Comparison of ENCODE assay signal across 1 cellular context in the genomic region with DNA sequence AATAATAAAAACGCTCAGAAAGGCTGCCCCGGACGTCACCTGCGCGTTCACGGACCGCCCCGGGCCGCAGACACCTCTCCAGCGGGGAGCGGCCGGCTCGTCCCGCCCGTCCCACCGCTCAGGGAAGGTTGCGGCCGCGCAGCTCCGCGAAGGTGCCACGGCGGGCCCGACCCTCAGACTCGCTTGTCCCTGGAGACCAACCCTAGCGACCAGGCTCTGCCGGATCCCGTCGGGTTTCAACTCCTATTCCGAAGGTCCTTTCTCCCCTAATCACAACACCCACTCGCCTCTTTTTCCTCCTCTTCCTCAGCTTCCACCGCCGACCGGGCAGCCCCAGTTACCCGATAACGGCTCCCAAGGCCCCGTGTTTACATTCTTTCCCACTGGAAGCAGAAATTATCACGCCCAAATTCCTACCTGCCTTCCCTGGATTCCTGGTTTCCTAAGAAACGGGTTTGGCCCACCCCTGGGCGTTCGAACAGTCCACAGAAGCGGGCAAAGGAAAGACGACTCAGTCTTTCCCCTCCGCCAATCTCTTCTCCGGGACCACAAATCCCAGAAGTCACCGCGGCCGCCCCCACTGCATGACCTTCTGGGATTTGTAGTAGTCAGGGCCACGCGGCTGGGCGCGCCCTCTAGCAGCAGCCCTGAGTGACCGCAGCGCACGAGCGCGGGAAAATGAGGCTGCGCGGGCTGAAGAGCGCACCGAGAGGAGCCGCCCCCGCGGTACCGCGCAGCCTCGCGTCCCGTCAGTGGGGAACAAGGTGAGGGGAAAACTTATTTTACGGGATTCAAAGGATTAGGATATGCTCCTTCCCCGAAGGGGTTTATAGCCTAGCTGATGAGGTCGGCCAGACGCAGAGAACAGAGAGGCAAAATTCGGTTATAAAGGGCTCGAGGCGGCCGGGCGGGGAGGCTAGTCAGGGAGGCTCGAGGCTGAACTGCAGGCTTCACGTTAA.
TF ChIP-seq lines count a peak whose summit lies in the region.

A gene with protein sequence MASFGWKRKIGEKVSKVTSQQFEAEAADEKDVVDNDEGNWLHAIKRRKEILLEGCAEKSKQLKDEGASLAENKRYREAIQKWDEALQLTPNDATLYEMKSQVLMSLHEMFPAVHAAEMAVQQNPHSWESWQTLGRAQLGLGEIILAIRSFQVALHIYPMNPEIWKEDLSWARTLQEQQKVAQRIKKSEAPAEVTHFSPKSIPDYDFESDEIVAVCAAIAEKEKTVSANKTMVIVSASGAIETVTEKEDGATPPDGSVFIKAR (minus strand): TSS at position 555 of the 959 bp plus-strand sequence. CDS start 8,943 bp downstream, outside the sequence.

TF ChIP-seq in HepG2, 621 proteins besides CTCF, POLR2A, EP300 and RAD21 (continued from another document and continues in another):
- TF ChIP-seq, protein P1, sequence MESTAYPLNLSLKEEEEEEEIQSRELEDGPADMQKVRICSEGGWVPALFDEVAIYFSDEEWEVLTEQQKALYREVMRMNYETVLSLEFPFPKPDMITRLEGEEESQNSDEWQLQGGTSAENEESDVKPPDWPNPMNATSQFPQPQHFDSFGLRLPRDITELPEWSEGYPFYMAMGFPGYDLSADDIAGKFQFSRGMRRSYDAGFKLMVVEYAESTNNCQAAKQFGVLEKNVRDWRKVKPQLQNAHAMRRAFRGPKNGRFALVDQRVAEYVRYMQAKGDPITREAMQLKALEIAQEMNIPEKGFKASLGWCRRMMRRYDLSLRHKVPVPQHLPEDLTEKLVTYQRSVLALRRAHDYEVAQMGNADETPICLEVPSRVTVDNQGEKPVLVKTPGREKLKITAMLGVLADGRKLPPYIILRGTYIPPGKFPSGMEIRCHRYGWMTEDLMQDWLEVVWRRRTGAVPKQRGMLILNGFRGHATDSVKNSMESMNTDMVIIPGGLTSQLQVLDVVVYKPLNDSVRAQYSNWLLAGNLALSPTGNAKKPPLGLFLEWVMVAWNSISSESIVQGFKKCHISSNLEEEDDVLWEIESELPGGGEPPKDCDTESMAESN (CRISPR knock-in tag; conservative IDR thresholded peaks at IDR 0.05): peak; percentile 87
- TF ChIP-seq CAMTA2 (CRISPR knock-in tag; IDR thresholded peaks at IDR 0.05; ENCODE audit: borderline replicate concordance): no peak; the same call in 1 of the 2 replicates
- TF ChIP-seq, protein P2, sequence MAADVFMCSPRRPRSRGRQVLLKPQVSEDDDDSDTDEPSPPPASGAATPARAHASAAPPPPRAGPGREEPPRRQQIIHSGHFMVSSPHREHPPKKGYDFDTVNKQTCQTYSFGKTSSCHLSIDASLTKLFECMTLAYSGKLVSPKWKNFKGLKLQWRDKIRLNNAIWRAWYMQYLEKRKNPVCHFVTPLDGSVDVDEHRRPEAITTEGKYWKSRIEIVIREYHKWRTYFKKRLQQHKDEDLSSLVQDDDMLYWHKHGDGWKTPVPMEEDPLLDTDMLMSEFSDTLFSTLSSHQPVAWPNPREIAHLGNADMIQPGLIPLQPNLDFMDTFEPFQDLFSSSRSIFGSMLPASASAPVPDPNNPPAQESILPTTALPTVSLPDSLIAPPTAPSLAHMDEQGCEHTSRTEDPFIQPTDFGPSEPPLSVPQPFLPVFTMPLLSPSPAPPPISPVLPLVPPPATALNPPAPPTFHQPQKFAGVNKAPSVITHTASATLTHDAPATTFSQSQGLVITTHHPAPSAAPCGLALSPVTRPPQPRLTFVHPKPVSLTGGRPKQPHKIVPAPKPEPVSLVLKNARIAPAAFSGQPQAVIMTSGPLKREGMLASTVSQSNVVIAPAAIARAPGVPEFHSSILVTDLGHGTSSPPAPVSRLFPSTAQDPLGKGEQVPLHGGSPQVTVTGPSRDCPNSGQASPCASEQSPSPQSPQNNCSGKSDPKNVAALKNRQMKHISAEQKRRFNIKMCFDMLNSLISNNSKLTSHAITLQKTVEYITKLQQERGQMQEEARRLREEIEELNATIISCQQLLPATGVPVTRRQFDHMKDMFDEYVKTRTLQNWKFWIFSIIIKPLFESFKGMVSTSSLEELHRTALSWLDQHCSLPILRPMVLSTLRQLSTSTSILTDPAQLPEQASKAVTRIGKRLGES (CRISPR knock-in tag; IDR thresholded peaks at IDR 0.05; ENCODE audit: borderline replicate concordance): no peak
- TF ChIP-seq SOX13 (IDR thresholded peaks at IDR 0.05): no peak
- peak in 1 of 2 experiments; percentile 44; a peak in 2 of 4 replicates for TF ChIP-seq SOX13 (CRISPR knock-in tag; conservative IDR thresholded peaks at IDR 0.05 in 1 of 2, IDR thresholded peaks at IDR 0.05 in 1 of 2)
- peak; percentile 79 for TF ChIP-seq POLR2G (IDR thresholded peaks at IDR 0.05; ENCODE audit: low read depth, low read length)
- TF ChIP-seq NFKBIZ (CRISPR knock-in tag; IDR thresholded peaks at IDR 0.05): peak; percentile 53; the same call in 1 of the 2 replicates
- TF ChIP-seq, protein P3, sequence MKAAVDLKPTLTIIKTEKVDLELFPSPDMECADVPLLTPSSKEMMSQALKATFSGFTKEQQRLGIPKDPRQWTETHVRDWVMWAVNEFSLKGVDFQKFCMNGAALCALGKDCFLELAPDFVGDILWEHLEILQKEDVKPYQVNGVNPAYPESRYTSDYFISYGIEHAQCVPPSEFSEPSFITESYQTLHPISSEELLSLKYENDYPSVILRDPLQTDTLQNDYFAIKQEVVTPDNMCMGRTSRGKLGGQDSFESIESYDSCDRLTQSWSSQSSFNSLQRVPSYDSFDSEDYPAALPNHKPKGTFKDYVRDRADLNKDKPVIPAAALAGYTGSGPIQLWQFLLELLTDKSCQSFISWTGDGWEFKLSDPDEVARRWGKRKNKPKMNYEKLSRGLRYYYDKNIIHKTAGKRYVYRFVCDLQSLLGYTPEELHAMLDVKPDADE (CRISPR knock-in tag; IDR thresholded peaks at IDR 0.05): no peak
- no peak for TF ChIP-seq PCBP1 (IDR thresholded peaks at IDR 0.05; ENCODE audit: borderline replicate concordance, low read depth, low read length)
- TF ChIP-seq ZNF367 (CRISPR knock-in tag; IDR thresholded peaks at IDR 0.05; ENCODE audit: borderline replicate concordance): no peak
- TF ChIP-seq, protein P4, sequence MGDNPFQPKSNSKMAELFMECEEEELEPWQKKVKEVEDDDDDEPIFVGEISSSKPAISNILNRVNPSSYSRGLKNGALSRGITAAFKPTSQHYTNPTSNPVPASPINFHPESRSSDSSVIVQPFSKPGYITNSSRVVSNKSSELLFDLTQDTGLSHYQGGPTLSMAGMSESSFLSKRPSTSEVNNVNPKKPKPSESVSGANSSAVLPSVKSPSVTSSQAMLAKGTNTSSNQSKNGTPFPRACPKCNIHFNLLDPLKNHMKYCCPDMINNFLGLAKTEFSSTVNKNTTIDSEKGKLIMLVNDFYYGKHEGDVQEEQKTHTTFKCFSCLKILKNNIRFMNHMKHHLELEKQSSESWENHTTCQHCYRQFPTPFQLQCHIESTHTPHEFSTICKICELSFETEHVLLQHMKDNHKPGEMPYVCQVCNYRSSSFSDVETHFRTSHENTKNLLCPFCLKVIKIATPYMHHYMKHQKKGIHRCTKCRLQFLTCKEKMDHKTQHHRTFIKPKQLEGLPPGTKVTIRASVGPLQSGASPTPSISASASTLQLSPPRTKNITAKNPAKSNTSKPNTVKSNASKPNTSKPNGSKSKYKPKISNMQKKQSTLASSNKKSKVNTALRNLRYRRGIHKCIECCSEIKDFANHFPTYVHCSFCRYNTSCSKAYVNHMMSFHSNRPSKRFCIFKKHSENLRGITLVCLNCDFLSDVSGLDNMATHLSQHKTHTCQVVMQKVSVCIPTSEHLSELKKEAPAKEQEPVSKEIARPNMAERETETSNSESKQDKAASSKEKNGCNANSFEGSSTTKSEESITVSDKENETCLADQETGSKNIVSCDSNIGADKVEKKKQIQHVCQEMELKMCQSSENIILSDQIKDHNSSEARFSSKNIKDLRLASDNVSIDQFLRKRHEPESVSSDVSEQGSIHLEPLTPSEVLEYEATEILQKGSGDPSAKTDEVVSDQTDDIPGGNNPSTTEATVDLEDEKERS (CRISPR knock-in tag; IDR thresholded peaks at IDR 0.05): no peak
- no peak for TF ChIP-seq HMGA1 (CRISPR knock-in tag; conservative IDR thresholded peaks at IDR 0.05)
- TF ChIP-seq ATF7 (IDR thresholded peaks at IDR 0.05): no peak
- no peak; the same call in 1 of the 2 replicates for TF ChIP-seq ATF7 (CRISPR knock-in tag; IDR thresholded peaks at IDR 0.05)
- no peak for TF ChIP-seq ATRX (CRISPR knock-in tag; IDR thresholded peaks at IDR 0.05; ENCODE audit: borderline replicate concordance)
- TF ChIP-seq, protein P5, sequence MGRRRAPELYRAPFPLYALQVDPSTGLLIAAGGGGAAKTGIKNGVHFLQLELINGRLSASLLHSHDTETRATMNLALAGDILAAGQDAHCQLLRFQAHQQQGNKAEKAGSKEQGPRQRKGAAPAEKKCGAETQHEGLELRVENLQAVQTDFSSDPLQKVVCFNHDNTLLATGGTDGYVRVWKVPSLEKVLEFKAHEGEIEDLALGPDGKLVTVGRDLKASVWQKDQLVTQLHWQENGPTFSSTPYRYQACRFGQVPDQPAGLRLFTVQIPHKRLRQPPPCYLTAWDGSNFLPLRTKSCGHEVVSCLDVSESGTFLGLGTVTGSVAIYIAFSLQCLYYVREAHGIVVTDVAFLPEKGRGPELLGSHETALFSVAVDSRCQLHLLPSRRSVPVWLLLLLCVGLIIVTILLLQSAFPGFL (CRISPR knock-in tag; IDR thresholded peaks at IDR 0.05): no peak
- TF ChIP-seq SIX4 (CRISPR knock-in tag; IDR thresholded peaks at IDR 0.05): 0 out of 2 replicates have a peak, but pooled peaks have one; percentile 50
- no peak for TF ChIP-seq PLRG1 (conservative IDR thresholded peaks at IDR 0.05)
- TF ChIP-seq KDM1A (CRISPR knock-in tag; IDR thresholded peaks at IDR 0.05): no peak
- TF ChIP-seq HCFC1 (IDR thresholded peaks at IDR 0.05; ENCODE audit: low read depth, low read length): peak; percentile 97
- TF ChIP-seq SP2 (CRISPR knock-in tag; IDR thresholded peaks at IDR 0.05): no peak
- TF ChIP-seq ZNF878 (CRISPR knock-in tag; IDR thresholded peaks at IDR 0.05): peak; percentile 40; the same call in 1 of the 2 replicates
- TF ChIP-seq, protein P6, sequence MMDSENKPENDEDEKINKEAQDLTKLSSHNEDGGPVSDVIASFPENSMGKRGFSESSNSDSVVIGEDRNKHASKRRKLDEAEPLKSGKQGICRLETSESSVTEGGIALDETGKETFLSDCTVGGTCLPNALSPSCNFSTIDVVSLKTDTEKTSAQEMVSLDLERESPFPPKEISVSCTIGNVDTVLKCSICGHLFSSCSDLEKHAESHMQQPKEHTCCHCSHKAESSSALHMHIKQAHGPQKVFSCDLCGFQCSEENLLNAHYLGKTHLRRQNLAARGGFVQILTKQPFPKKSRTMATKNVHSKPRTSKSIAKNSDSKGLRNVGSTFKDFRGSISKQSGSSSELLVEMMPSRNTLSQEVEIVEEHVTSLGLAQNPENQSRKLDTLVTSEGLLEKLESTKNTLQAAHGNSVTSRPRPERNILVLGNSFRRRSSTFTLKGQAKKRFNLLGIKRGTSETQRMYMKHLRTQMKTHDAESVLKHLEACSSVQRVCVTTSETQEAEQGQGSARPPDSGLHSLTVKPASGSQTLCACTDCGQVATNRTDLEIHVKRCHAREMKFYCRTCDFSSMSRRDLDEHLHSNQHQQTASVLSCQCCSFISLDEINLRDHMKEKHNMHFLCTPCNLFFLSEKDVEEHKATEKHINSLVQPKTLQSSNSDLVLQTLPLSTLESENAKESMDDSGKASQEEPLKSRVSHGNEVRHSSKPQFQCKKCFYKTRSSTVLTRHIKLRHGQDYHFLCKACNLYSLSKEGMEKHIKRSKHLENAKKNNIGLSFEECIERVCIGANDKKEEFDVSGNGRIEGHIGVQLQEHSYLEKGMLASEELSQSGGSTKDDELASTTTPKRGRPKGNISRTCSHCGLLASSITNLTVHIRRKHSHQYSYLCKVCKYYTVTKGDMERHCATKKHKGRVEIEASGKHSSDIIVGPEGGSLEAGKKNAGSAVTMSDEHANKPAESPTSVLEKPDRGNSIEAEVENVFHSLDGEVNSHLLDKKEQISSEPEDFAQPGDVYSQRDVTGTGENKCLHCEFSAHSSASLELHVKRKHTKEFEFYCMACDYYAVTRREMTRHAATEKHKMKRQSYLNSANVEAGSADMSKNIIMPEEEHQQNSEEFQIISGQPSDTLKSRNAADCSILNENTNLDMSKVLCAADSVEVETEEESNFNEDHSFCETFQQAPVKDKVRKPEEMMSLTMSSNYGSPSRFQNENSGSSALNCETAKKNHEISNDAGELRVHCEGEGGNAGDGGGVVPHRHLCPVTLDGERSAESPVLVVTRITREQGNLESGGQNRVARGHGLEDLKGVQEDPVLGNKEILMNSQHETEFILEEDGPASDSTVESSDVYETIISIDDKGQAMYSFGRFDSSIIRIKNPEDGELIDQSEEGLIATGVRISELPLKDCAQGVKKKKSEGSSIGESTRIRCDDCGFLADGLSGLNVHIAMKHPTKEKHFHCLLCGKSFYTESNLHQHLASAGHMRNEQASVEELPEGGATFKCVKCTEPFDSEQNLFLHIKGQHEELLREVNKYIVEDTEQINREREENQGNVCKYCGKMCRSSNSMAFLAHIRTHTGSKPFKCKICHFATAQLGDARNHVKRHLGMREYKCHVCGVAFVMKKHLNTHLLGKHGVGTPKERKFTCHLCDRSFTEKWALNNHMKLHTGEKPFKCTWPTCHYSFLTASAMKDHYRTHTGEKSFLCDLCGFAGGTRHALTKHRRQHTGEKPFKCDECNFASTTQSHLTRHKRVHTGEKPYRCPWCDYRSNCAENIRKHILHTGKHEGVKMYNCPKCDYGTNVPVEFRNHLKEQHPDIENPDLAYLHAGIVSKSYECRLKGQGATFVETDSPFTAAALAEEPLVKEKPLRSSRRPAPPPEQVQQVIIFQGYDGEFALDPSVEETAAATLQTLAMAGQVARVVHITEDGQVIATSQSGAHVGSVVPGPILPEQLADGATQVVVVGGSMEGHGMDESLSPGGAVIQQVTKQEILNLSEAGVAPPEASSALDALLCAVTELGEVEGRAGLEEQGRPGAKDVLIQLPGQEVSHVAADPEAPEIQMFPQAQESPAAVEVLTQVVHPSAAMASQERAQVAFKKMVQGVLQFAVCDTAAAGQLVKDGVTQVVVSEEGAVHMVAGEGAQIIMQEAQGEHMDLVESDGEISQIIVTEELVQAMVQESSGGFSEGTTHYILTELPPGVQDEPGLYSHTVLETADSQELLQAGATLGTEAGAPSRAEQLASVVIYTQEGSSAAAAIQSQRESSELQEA (CRISPR knock-in tag; IDR thresholded peaks at IDR 0.05; ENCODE audit: not compliant biosample characterization): no peak
- peak; percentile 48 for TF ChIP-seq AGO1 (IDR thresholded peaks at IDR 0.05; ENCODE audit: low read depth, low read length, poor library complexity, severe bottlenecking)
- peak; percentile 55; the same call in 1 of the 2 replicates for TF ChIP-seq FOXJ3 (CRISPR knock-in tag; IDR thresholded peaks at IDR 0.05; ENCODE audit: borderline replicate concordance)
- peak; percentile 89 for TF ChIP-seq ZNF792 (CRISPR knock-in tag; IDR thresholded peaks at IDR 0.05)
- TF ChIP-seq PHF8 (CRISPR knock-in tag; IDR thresholded peaks at IDR 0.05): peak; percentile 87
- TF ChIP-seq FOXA1 (IDR thresholded peaks at IDR 0.05): no peak
- TF ChIP-seq FOXA1 (CRISPR knock-in tag; IDR thresholded peaks at IDR 0.05): peak; percentile 2; the same call in 1 of the 2 replicates
- no peak for TF ChIP-seq RBM39 (IDR thresholded peaks at IDR 0.05; ENCODE audit: low read depth, low read length, poor library complexity, severe bottlenecking)
- no peak for TF ChIP-seq ZNF20 (CRISPR knock-in tag; IDR thresholded peaks at IDR 0.05)
- TF ChIP-seq ZNF446 (CRISPR knock-in tag; IDR thresholded peaks at IDR 0.05): no peak
